1 cellular context compared by ENCODE assay signal in genomic region chr4:77905651-77906263, GRCh38.
TF ChIP-seq lines count a peak whose summit lies in the region.

No MANE protein-coding gene starts in this region.

TF ChIP-seq in K562, 482 proteins besides CTCF, POLR2A, EP300 and RAD21 (continued from another document):
- no peak for TF ChIP-seq ZNF407 (IDR thresholded peaks at IDR 0.05; ENCODE audit: low read depth)
- TF ChIP-seq MYNN (IDR thresholded peaks at IDR 0.05), result no peak
- TF ChIP-seq MYNN (CRISPR knock-in tag; IDR thresholded peaks at IDR 0.05), result no peak
- TF ChIP-seq POLR2AphosphoS5 (IDR thresholded peaks at IDR 0.05; ENCODE audit: control insufficient read depth, insufficient read depth, low read depth, low read length), result peak; percentile 61; the same call in 1 of the 2 replicates
- peak; percentile 28; the same call in 1 of the 2 replicates for TF ChIP-seq NCOA1 (IDR thresholded peaks at IDR 0.05; ENCODE audit: low read depth)
- 0 out of 2 replicates have a peak, but pooled peaks have one; percentile 49 for TF ChIP-seq LEF1 (IDR thresholded peaks at IDR 0.05)
- peak; percentile 92 for TF ChIP-seq ARID1B (IDR thresholded peaks at IDR 0.05)
- TF ChIP-seq HDAC3 (IDR thresholded peaks at IDR 0.05; ENCODE audit: borderline replicate concordance, partially characterized antibody), result peak; percentile 49
- TF ChIP-seq PML (IDR thresholded peaks at IDR 0.05; ENCODE audit: low read length), result peak; percentile 80
- TF ChIP-seq CBFA2T2 (conservative IDR thresholded peaks at IDR 0.05), result peak; percentile 79
- peak; percentile 69; the same call in 1 of the 2 replicates for TF ChIP-seq HDAC2 (IDR thresholded peaks at IDR 0.05)
- 0 out of 2 replicates have a peak, but pooled peaks have one; percentile 40 for TF ChIP-seq GATA2 (CRISPR knock-in tag; IDR thresholded peaks at IDR 0.05)
